ENCODE assay signal across 24 cellular contexts in the genomic region with DNA sequence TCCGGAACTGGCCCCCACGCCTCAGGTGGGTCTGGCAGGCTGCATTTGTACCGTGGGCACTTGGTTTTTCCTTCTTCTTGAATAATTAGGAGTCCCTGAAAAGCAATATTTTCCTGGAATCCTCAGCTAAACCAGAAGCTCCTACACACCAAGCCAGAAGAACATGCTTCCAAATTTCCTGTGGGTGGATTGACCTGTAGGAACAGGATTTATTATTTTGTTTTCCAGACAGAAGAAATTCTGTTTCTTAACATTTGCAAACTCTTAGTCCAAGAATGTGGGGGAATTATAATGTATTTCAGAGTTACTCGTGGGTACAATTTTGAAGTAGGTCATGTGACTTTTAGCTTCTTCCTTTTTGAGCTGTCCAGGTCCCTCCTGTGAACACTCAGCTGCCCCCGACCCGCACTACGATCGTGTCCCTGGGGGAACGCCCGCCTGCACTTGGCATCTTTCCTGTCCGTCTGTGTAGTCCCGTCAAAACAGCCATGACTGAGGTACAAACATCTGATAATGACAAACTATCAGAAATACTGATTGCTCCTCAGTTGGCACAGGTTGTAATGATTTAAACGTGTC. TPM values are rescaled to one million over a fixed set of nuclear protein-coding genes. Genes with fewer than 3 reads are reported as not detected.
DNase-seq lines count a peak whose midpoint lies in the region; ATAC-seq, FAIRE-seq and TF ChIP-seq lines count a peak whose summit lies in the region.
"Had no signal": no experiment of that assay in that cellular context is flagged by ENCODE, and none has a peak within 500 bp of the region (broad histone marks: within the 10 kb centered on the region; RNA-seq: fewer than 3 reads in every experiment).

No MANE protein-coding gene starts in this region.

- TF ChIP-seq EP300 in K562 (IDR thresholded peaks at IDR 0.05; ENCODE audit: low read length): no peak

- no peaks in the 10 kb centered on the region for H3K36me3 Mint-ChIP-seq in nephron (ENCODE audit: low read depth)
- peaks cover 38% of the 10 kb centered on the region for H3K36me3 Mint-ChIP-seq in GM23338 (ENCODE audit: low read depth)
- H3K36me3 Mint-ChIP-seq: CD4-positive, alpha-beta memory T cell had no signal

- H2AFZ ChIP-seq in K562 (ENCODE audit: low read depth, low read length) (no peak overlapping the region), GM23338 (no peak overlapping the region)

- CTCF ChIA-PET in K562 (lab: Yijun Ruan, JAX; ENCODE audit: low intra/inter-chr PET ratio): no interaction called here

- POLR2A ChIA-PET in K562 (lab: Yijun Ruan, JAX): no interaction called here

- no peaks in the 10 kb centered on the region for H3K9me2 ChIP-seq in GM23338 (ENCODE audit: insufficient read depth)

- DNase-seq in K562 (ENCODE audit: extremely low read depth in 1 of 4, low spot score in 3 of 4) (no peak), omental fat pad (ENCODE audit: low spot score) (no peak), NCI-H748 (lab: John Stamatoyannopoulos, UW; ENCODE audit: unreplicated experiment) (no peak), GM23338 (ENCODE audit: low spot score) (no peak), ureter (ENCODE audit: low spot score) (no peak)
- DNase-seq: 8988T; ACHN; AML-193; C1 segment of cervical spinal cord; Calu3; CD4-positive, alpha-beta memory T cell; COR-L47; DMS53; DMS79 treated with DMSO at 0.1 percent for 48 hours; GF-D8; H7; HCEC 1CT had no signal

- WGBS in K562 (ENCODE audit: insufficient coverage, low coverage, missing lambda C conversion rate): 2% methylated on average over 13 of the region's 13 CpGs

- H3K4me1 Mint-ChIP-seq in nephron: peaks cover 5% of the 10 kb centered on the region
- no peaks in the 10 kb centered on the region for H3K4me1 Mint-ChIP-seq in GM23338

- intact Hi-C loops in K562 (cut with micrococcal nuclease): no loop called here

- TF ChIP-seq POLR2A in K562 (conservative IDR thresholded peaks at IDR 0.05): no peak

- no peak overlapping the region for H3K4me2 ChIP-seq in K562 (ENCODE audit: insufficient read depth, low read length)
- no peak overlapping the region for H3K4me2 ChIP-seq in GM23338
- H3K4me2 ChIP-seq: A549 had no signal

- H3K27ac Mint-ChIP-seq in nephron (peak overlapping the region in 2 of 3 experiments; percentile 69 to 74), GM23338 (no peak overlapping the region)
- H3K27ac Mint-ChIP-seq: CD4-positive, alpha-beta memory T cell had no signal

- H3K79me2 ChIP-seq in K562 (ENCODE audit: control insufficient read depth, insufficient read depth, low read length) (no peaks in the 10 kb centered on the region), GM23338 (replicated peaks; ENCODE audit: insufficient read depth) (no peaks in the 10 kb centered on the region)

- no peaks in the 10 kb centered on the region for H3F3A ChIP-seq in GM23338 (replicated peaks; ENCODE audit: low read depth)

- H3K4me1 ChIP-seq in K562 (replicated peaks in 1 of 2; ENCODE audit: control insufficient read depth in 2 of 2, insufficient read depth in 2 of 2, low read length in 2 of 2) (peaks cover 0 to 9% of the 10 kb centered on the region in 2 experiments; a peak in 1 of 5 replicates), GM23338 (ENCODE audit: insufficient read depth) (no peaks in the 10 kb centered on the region)
- H3K4me1 ChIP-seq: A549 had no signal

- peaks cover 44% of the 10 kb centered on the region for H3K9me3 Mint-ChIP-seq in nephron
- H3K9me3 Mint-ChIP-seq in GM23338: peaks cover 61% of the 10 kb centered on the region

- no peak for ATAC-seq in K562
- ATAC-seq in omental fat pad (ENCODE audit: low FRiP score): peak; percentile 75
- ATAC-seq in GM23338: no peak
- ATAC-seq: A549 had no signal

- H3K9me3 ChIP-seq in K562 (replicated peaks; ENCODE audit: control insufficient read depth, insufficient read depth, low read depth, low read length): no peaks in the 10 kb centered on the region; the same call in none of the 2 replicates

- BruUV-seq in K562 (replicated peaks; lab: Mats Ljungman, UMichigan): no TSS peak

- no peak for FAIRE-seq in K562 (lab: Jason Lieb, UNC)
- FAIRE-seq: A549, GM12891, GM18507, H1 had no signal

- H3K4me3 ChIP-seq in K562: no peak overlapping the region
- no peak overlapping the region for H3K4me3 ChIP-seq in GM23338
- H3K4me3 ChIP-seq: A549 had no signal

- no peaks in the 10 kb centered on the region for H3K36me3 ChIP-seq in K562 (ENCODE audit: control insufficient read depth, insufficient read depth, low read length)
- no peaks in the 10 kb centered on the region for H3K36me3 ChIP-seq in GM23338 (ENCODE audit: insufficient read depth)

- H3K27me3 ChIP-seq in K562 (ENCODE audit: control insufficient read depth in 2 of 2, insufficient read depth in 2 of 2, low read length in 2 of 2) (peaks cover 57 to 63% of the 10 kb centered on the region in 2 experiments), GM23338 (ENCODE audit: insufficient read depth) (no peaks in the 10 kb centered on the region)

- no peaks in the 10 kb centered on the region for H3K9me1 ChIP-seq in K562 (ENCODE audit: control insufficient read depth, insufficient read depth, low read length)

- H3K4me3 Mint-ChIP-seq in nephron (no peak overlapping the region), GM23338 (no peak overlapping the region)
- H3K4me3 Mint-ChIP-seq: CD4-positive, alpha-beta memory T cell had no signal

- TF ChIP-seq CTCF in K562 (IDR thresholded peaks at IDR 0.05 in 2 of 3, conservative IDR thresholded peaks at IDR 0.05 in 1 of 3; ENCODE audit: insufficient read depth in 2 of 3, low read depth in 1 of 3, low read length in 3 of 3) (no peak), nephron (IDR thresholded peaks at IDR 0.05; ENCODE audit: unreplicated experiment in 3 of 3) (no peak), omental fat pad (IDR thresholded peaks at IDR 0.05) (no peak), GM23338 (conservative IDR thresholded peaks at IDR 0.05; ENCODE audit: low read depth in 2 of 2) (no peak)

- no peak overlapping the region for H3K9ac ChIP-seq in K562 (ENCODE audit: insufficient read depth in 1 of 2, low read depth in 2 of 2, low read length in 2 of 2)

- H3K27ac ChIP-seq in K562 (ENCODE audit: extremely low read depth, low read depth, low read length): no peak overlapping the region
- no peak overlapping the region for H3K27ac ChIP-seq in GM23338 (ENCODE audit: low read depth)
- H3K27ac ChIP-seq: A549 had no signal

- H4K20me1 ChIP-seq in K562 (replicated peaks; ENCODE audit: control insufficient read depth, insufficient read depth, low read length) (no peaks in the 10 kb centered on the region), GM23338 (replicated peaks; ENCODE audit: insufficient read depth) (no peaks in the 10 kb centered on the region)

- in situ Hi-C loops in K562 (cut with MboI): no loop called here

- peaks cover 7% of the 10 kb centered on the region for H3K27me3 Mint-ChIP-seq in nephron (ENCODE audit: low read depth)
- peaks cover 2% of the 10 kb centered on the region for H3K27me3 Mint-ChIP-seq in GM23338 (ENCODE audit: insufficient read depth, low read depth, poor library complexity)

- TF ChIP-seq RAD21 in K562 (CRISPR knock-in tag; conservative IDR thresholded peaks at IDR 0.05 in 1 of 2, IDR thresholded peaks at IDR 0.05 in 1 of 2): no peak

TF ChIP-seq in K562, 482 proteins besides CTCF, POLR2A, EP300 and RAD21 (continues in another document):
- TF ChIP-seq ZNF444 (CRISPR knock-in tag; IDR thresholded peaks at IDR 0.05): no peak

RNA-seq across cellular contexts. Expression of gene VIPR2, which starts 27.7 kb away (rescaled TPM):
- total RNA-seq in K562 (2011; cell fraction: chromatin; rRNA removed; ENCODE audit: low replicate concordance): not detected in 2 replicates
- 0.17 TPM in 1 of 2 replicates, not detected in the other for total RNA-seq in K562 (2011; cell fraction: nucleolus; rRNA removed)
- not detected in 2 replicates for total RNA-seq in K562 (2011; cell fraction: nucleoplasm; rRNA removed)
- total RNA-seq in K562 (2014; rRNA removed) (not detected in 2 replicates), K562 (2014; rRNA removed; fragmentation: Illumina TruSeq; extraction: Trizol) (not detected in 2 replicates), K562 (2015; rRNA removed; fragmentation: Illumina TruSeq; extraction: Trizol) (not detected in 2 replicates), K562 (2021) (0.04 TPM in 1 of 2 replicates, not detected in the other), omental fat pad (10 to 100 TPM in 3 of 4 donors, 1 to 10 TPM in 1; 3.6 to 71.0 (median 24.6) TPM), ureter (4.8 TPM)
- polyA plus RNA-seq in K562 (2011; rRNA removed) (not detected in 2 replicates), K562 (2014; fragmentation: Illumina TruSeq; extraction: Trizol) (not detected in 2 replicates), K562 (2014; fragmentation: Nextera tagmentation; extraction: Ambion mirVana) (not detected), K562 (2014; rRNA removed) (not detected in 2 replicates), GM23338 (2016; fragmentation: Nextera tagmentation; extraction: Ambion mirVana) (1.9 and 2.7 TPM in 2 replicates)
- polyA plus RNA-seq in K562 (2011; cell fraction: cytosol; rRNA removed): not detected in 2 replicates
- not detected in 2 replicates for polyA plus RNA-seq in K562 (2011; cell fraction: nucleus; rRNA removed)
- polyA plus RNA-seq in K562 (2012): 0.31 and 0.54 TPM in 2 replicates
- polyA minus RNA-seq in K562 (2011; rRNA and poly(A)+ RNA removed): not detected in 2 replicates
- 0.57 TPM in 1 of 2 replicates, not detected in the other for polyA minus RNA-seq in K562 (2011; cell fraction: cytosol; rRNA and poly(A)+ RNA removed)
- polyA minus RNA-seq in K562 (2011; cell fraction: nucleus; rRNA and poly(A)+ RNA removed): 0.11 TPM in 1 of 2 replicates, not detected in the other
- 1.3 and 2.1 TPM in 2 replicates for total RNA-seq in GM23338 (2014; rRNA removed; shearing (Covaris generic))
- total RNA-seq: Calu3, G401 had no signal
- polyA plus RNA-seq: A549, BJ had no signal
